ENCODE assay signal across 1 cellular context in the genomic region with DNA sequence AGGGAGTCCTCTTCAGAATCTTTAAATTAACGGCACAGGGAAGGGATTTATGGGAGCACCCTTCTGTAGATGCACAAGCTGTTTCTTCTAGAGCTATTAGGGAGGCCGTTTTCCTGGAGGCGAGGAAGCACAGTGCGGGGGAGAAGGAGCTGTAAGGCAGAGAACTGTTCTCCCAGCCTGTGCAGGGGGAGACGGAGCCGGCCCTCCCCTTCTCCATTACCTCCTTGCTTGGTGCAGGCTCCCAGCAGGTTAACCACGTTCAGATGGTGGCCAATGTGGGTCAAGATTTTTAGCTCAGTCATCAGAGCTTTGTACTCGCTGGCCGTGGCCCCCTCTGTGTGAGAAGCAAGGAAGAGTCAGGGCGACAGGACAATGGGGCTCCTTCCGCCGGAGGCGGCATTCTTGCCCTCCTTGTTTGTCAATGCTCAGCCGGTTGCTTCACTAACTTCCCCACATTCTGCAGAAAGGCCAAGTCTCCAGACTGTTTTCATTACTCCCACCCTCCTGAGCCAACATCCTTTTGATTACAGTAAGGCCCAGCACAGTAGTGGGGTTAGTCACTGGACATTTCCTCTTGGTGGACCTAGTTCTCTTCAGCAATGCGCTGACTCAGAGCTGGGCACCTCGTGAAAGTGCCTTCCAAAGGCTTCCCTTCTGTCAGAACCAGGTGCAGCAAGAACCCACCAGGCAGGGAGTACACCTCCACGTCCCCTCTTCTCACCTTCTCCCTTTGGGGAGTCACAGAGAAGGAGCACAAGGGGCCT.
TF ChIP-seq lines count a peak whose summit lies in the region.

No MANE protein-coding gene starts in this region.

TF ChIP-seq in GM23338, 12 proteins besides CTCF, POLR2A, EP300 and RAD21 (continued from another document):
- TF ChIP-seq, protein P1, sequence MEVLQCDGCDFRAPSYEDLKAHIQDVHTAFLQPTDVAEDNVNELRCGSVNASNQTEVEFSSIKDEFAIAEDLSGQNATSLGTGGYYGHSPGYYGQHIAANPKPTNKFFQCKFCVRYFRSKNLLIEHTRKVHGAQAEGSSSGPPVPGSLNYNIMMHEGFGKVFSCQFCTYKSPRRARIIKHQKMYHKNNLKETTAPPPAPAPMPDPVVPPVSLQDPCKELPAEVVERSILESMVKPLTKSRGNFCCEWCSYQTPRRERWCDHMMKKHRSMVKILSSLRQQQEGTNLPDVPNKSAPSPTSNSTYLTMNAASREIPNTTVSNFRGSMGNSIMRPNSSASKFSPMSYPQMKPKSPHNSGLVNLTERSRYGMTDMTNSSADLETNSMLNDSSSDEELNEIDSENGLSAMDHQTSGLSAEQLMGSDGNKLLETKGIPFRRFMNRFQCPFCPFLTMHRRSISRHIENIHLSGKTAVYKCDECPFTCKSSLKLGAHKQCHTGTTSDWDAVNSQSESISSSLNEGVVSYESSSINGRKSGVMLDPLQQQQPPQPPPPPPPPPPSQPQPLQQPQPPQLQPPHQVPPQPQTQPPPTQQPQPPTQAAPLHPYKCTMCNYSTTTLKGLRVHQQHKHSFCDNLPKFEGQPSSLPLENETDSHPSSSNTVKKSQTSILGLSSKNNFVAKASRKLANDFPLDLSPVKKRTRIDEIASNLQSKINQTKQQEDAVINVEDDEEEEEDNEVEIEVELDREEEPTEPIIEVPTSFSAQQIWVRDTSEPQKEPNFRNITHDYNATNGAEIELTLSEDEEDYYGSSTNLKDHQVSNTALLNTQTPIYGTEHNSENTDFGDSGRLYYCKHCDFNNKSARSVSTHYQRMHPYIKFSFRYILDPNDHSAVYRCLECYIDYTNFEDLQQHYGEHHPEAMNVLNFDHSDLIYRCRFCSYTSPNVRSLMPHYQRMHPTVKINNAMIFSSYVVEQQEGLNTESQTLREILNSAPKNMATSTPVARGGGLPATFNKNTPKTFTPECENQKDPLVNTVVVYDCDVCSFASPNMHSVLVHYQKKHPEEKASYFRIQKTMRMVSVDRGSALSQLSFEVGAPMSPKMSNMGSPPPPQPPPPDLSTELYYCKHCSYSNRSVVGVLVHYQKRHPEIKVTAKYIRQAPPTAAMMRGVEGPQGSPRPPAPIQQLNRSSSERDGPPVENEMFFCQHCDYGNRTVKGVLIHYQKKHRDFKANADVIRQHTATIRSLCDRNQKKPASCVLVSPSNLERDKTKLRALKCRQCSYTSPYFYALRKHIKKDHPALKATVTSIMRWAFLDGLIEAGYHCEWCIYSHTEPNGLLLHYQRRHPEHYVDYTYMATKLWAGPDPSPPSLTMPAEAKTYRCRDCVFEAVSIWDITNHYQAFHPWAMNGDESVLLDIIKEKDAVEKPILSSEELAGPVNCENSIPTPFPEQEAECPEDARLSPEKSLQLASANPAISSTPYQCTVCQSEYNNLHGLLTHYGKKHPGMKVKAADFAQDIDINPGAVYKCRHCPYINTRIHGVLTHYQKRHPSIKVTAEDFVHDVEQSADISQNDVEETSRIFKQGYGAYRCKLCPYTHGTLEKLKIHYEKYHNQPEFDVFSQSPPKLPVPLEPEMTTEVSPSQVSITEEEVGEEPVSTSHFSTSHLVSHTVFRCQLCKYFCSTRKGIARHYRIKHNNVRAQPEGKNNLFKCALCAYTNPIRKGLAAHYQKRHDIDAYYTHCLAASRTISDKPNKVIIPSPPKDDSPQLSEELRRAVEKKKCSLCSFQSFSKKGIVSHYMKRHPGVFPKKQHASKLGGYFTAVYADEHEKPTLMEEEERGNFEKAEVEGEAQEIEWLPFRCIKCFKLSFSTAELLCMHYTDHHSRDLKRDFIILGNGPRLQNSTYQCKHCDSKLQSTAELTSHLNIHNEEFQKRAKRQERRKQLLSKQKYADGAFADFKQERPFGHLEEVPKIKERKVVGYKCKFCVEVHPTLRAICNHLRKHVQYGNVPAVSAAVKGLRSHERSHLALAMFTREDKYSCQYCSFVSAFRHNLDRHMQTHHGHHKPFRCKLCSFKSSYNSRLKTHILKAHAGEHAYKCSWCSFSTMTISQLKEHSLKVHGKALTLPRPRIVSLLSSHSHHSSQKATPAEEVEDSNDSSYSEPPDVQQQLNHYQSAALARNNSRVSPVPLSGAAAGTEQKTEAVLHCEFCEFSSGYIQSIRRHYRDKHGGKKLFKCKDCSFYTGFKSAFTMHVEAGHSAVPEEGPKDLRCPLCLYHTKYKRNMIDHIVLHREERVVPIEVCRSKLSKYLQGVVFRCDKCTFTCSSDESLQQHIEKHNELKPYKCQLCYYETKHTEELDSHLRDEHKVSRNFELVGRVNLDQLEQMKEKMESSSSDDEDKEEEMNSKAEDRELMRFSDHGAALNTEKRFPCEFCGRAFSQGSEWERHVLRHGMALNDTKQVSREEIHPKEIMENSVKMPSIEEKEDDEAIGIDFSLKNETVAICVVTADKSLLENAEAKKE (CRISPR knock-in tag; IDR thresholded peaks at IDR 0.05): no peak
- TF ChIP-seq, protein P2, sequence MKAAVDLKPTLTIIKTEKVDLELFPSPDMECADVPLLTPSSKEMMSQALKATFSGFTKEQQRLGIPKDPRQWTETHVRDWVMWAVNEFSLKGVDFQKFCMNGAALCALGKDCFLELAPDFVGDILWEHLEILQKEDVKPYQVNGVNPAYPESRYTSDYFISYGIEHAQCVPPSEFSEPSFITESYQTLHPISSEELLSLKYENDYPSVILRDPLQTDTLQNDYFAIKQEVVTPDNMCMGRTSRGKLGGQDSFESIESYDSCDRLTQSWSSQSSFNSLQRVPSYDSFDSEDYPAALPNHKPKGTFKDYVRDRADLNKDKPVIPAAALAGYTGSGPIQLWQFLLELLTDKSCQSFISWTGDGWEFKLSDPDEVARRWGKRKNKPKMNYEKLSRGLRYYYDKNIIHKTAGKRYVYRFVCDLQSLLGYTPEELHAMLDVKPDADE (IDR thresholded peaks at IDR 0.05): no peak
